ENCODE assay signal across 8 cellular contexts in the genomic region with DNA sequence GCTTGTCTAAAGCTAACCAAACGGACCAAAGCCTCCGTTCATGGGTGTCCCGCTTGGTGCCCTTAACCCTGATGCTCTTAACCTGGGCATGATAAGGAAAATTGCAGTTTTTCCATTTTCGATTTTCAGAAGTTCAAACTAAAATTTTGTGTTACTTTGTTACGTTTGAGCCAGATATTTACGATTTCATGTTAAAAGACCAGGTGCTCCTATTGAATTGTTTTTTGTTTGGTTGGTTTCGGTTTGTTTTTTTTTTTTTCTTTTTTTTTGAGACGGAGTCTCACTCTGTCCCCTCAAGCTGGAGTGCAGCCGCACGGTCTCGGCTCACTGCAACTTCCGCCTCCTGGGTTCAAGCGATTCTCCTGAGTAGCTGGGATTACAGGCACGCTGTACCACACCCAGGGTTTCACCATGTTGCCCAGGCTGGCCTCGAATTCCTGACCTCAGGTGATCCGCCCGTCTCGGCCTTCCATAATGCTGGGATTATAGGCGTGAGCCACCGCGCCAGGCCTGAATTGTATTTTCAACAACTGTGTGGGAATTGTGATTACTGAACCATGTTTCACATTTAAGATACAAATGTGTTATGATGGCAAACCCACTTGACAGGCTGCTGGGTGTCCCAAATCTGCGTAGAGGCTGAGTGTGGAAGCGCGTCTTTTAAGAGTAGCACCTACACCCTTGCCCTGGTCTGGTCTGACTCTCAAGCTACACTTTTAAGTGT. TPM values are rescaled to one million over a fixed set of nuclear protein-coding genes. Genes with fewer than 3 reads are reported as not detected.
DNase-seq lines count a peak whose midpoint lies in the region; TF ChIP-seq lines count a peak whose summit lies in the region.

No MANE protein-coding gene starts in this region.

- H2AK5ac ChIP-seq in trophoblast cell (ENCODE audit: low read length), result peak overlapping the region; percentile 15

- H3K4me1 ChIP-seq in DOHH2 (ENCODE audit: control insufficient read depth, low read length), result peaks cover 50% of the 10 kb centered on the region
- peaks cover 40% of the 10 kb centered on the region for H3K4me1 ChIP-seq in OCI-LY7 (ENCODE audit: insufficient read depth, low read length, poor library complexity, severe bottlenecking)
- peaks cover 2 to 4% of the 10 kb centered on the region in 2 experiments for H3K4me1 ChIP-seq in trophoblast cell (ENCODE audit: control insufficient read depth in 1 of 2, insufficient read depth in 2 of 2, low read length in 2 of 2)

- no CpG with 5 or more reads among the region's 24 CpGs for WGBS in trophoblast cell (ENCODE audit: extremely low coverage, insufficient coverage, insufficient read length)

- peak overlapping the region; percentile 100 for H4K8ac ChIP-seq in trophoblast cell (ENCODE audit: low read depth, low read length)

- H4K91ac ChIP-seq in trophoblast cell (ENCODE audit: low read depth, low read length), result peak overlapping the region; percentile 86

- H3K14ac ChIP-seq in trophoblast cell (ENCODE audit: low read length), result peak overlapping the region; percentile 95

- peaks cover 9% of the 10 kb centered on the region for H3K79me1 ChIP-seq in trophoblast cell (ENCODE audit: low read length)

- H2BK5ac ChIP-seq in trophoblast cell (ENCODE audit: low read depth, low read length, poor library complexity), result peak overlapping the region; percentile 83

- H3K27me3 ChIP-seq in DOHH2 (ENCODE audit: control insufficient read depth, low read length), result no peaks in the 10 kb centered on the region
- no peaks in the 10 kb centered on the region for H3K27me3 ChIP-seq in trophoblast cell (ENCODE audit: insufficient read depth, low read length)

- H3K36me3 ChIP-seq in DOHH2 (ENCODE audit: control insufficient read depth, low read length), result peaks cover 9% of the 10 kb centered on the region
- peaks cover 10% of the 10 kb centered on the region; the same call in 1 of the 2 replicates for H3K36me3 ChIP-seq in OCI-LY7 (ENCODE audit: insufficient read depth, low read length)
- no peaks in the 10 kb centered on the region for H3K36me3 ChIP-seq in trophoblast cell (ENCODE audit: control insufficient read depth in 1 of 2, insufficient read depth in 2 of 2, low read length in 2 of 2)

- no peak overlapping the region for H3K23ac ChIP-seq in trophoblast cell (ENCODE audit: low read length)

- CTCF ChIA-PET in OCI-LY7 (lab: Charles Lee; ENCODE audit: unreplicated experiment), result no interaction called here

- POLR2A ChIA-PET in OCI-LY7 (lab: Charles Lee), result interaction anchor here (0.9 to 1.3 kb wide), 3 partner anchors 9 to 1343 kb away, joined by 3 to 5 read pairs (median 3); no protein-coding TSS in a partner anchor

- peak overlapping the region; percentile 69 for H3K4me2 ChIP-seq in DOHH2 (ENCODE audit: low read length)
- H3K4me2 ChIP-seq in OCI-LY7 (ENCODE audit: low read length), result peak overlapping the region; percentile 82
- H3K4me2 ChIP-seq in trophoblast cell (ENCODE audit: low read length), result peak overlapping the region; percentile 93

- peak; percentile 64 for DNase-seq in OCI-LY7 (ENCODE audit: low spot score)
- DNase-seq in epithelial cell of prostate (ENCODE audit: low read depth, low spot score), result no peak
- DNase-seq in trophoblast cell, result no peak
- DNase-seq in SW480 (ENCODE audit: low spot score), result no peak
- no peak for DNase-seq in activated CD4-positive, CD25-positive, alpha-beta regulatory T cell (lab: John Stamatoyannopoulos, UW)
- DNase-seq in NCI-H524 treated with DMSO at 0.1 percent for 48 hours (lab: John Stamatoyannopoulos, UW), result no peak
- no peak for DNase-seq in NOMO-1 treated with dmso at 0.1 percent for 144 hours (lab: John Stamatoyannopoulos, UW; ENCODE audit: unreplicated experiment)

- peak overlapping the region; percentile 90 for H2BK120ac ChIP-seq in trophoblast cell (ENCODE audit: insufficient read depth, low read length, poor library complexity)

- peak overlapping the region; percentile 59 for H3K27ac ChIP-seq in DOHH2 (ENCODE audit: low read depth, low read length)
- H3K27ac ChIP-seq in OCI-LY7 (ENCODE audit: low read depth, low read length, poor library complexity, severe bottlenecking), result peak overlapping the region; percentile 68
- peak overlapping the region; percentile 69 for H3K27ac ChIP-seq in epithelial cell of prostate
- peak overlapping the region; percentile 90 for H3K27ac ChIP-seq in trophoblast cell (ENCODE audit: low read depth, low read length)

- peak overlapping the region; percentile 36 for H2BK12ac ChIP-seq in trophoblast cell (ENCODE audit: low read length)

- H3K9me3 ChIP-seq in DOHH2 (ENCODE audit: control insufficient read depth, insufficient read depth, low read length) (no peaks in the 10 kb centered on the region), OCI-LY7 (ENCODE audit: low read length) (no peaks in the 10 kb centered on the region), trophoblast cell (ENCODE audit: insufficient read depth, low read depth, low read length) (no peaks in the 10 kb centered on the region)

- H3K18ac ChIP-seq in trophoblast cell (ENCODE audit: low read length), result peak overlapping the region; percentile 72

- no peaks in the 10 kb centered on the region for H3K9me2 ChIP-seq in DOHH2 (replicated peaks; ENCODE audit: control insufficient read depth, low read length)
- H3K9me2 ChIP-seq in OCI-LY7 (ENCODE audit: insufficient read depth, low read length), result no peaks in the 10 kb centered on the region

- peak overlapping the region; percentile 99 for H4K12ac ChIP-seq in trophoblast cell (ENCODE audit: low read depth, low read length)

- H3K4ac ChIP-seq in trophoblast cell (ENCODE audit: low read depth, low read length), result peak overlapping the region; percentile 76

- no peak overlapping the region for H3K9ac ChIP-seq in trophoblast cell (ENCODE audit: low read length)

- intact Hi-C loops in OCI-LY7 (cut with micrococcal nuclease; ENCODE audit: unreplicated experiment), result loop anchor here (5.0 to 10.0 kb wide), 3 partner anchors 69 to 529 kb away; a partner anchor contains a TSS

- H3F3A ChIP-seq in DOHH2 (ENCODE audit: control insufficient read depth, insufficient read depth), result no peaks in the 10 kb centered on the region

- H2AFZ ChIP-seq in OCI-LY7 (ENCODE audit: low read length) (peak overlapping the region; percentile 91), trophoblast cell (ENCODE audit: insufficient read depth, low read length, poor library complexity) (peak overlapping the region; percentile 92)

- BruUV-seq in OCI-LY7 (replicated peaks; lab: Mats Ljungman, UMichigan), result TSS peak; percentile 93

- H3K4me3 ChIP-seq in DOHH2 (ENCODE audit: low read length) (peak overlapping the region; percentile 85), OCI-LY7 (ENCODE audit: low read depth, low read length, poor library complexity, severe bottlenecking) (peak overlapping the region; percentile 96), trophoblast cell (ENCODE audit: low read depth, low read length) (no peak overlapping the region)

- H3K79me2 ChIP-seq in DOHH2 (ENCODE audit: control insufficient read depth, low read length) (peaks cover 50% of the 10 kb centered on the region), OCI-LY7 (ENCODE audit: insufficient read depth, low read depth, low read length) (peaks cover 25% of the 10 kb centered on the region), trophoblast cell (ENCODE audit: control insufficient read depth, insufficient read depth, low read length, poor library complexity) (peaks cover 7% of the 10 kb centered on the region)

- H4K20me1 ChIP-seq in DOHH2 (ENCODE audit: control insufficient read depth, insufficient read depth, low read depth, low read length) (0 out of 2 replicates have a peak, but pooled peaks cover 4% of the 10 kb centered on the region), OCI-LY7 (ENCODE audit: insufficient read depth, low read length) (0 out of 2 replicates have a peak, but pooled peaks cover 4% of the 10 kb centered on the region)

- no peak for TF ChIP-seq CTCF in DOHH2 (IDR thresholded peaks at IDR 0.05; ENCODE audit: low read depth, low read length, poor library complexity, severe bottlenecking)
- no peak for TF ChIP-seq CTCF in OCI-LY7 (conservative IDR thresholded peaks at IDR 0.05; ENCODE audit: low read length)

RNA-seq across cellular contexts. Expression of a gene that starts 0.9 kb away (rescaled TPM):
- total RNA-seq in OCI-LY7 (2014; rRNA removed; shearing (Covaris generic)), result 26.8 and 36.8 TPM in 2 replicates
- total RNA-seq in OCI-LY7 (2022), result 32.6 and 37.1 TPM in 2 replicates
- polyA plus RNA-seq in trophoblast cell (2013), result 20.5 and 22.3 TPM in 2 replicates

RNA-seq across cellular contexts. Expression of a gene that starts 28.4 kb away (rescaled TPM):
- total RNA-seq in OCI-LY7 (2014; rRNA removed; shearing (Covaris generic)), result not detected in 2 replicates
- total RNA-seq in OCI-LY7 (2022), result not detected in 2 replicates
- polyA plus RNA-seq in trophoblast cell (2013), result not detected in 2 replicates
